ENCODE assay signal across 9 cellular contexts in the genomic region with DNA sequence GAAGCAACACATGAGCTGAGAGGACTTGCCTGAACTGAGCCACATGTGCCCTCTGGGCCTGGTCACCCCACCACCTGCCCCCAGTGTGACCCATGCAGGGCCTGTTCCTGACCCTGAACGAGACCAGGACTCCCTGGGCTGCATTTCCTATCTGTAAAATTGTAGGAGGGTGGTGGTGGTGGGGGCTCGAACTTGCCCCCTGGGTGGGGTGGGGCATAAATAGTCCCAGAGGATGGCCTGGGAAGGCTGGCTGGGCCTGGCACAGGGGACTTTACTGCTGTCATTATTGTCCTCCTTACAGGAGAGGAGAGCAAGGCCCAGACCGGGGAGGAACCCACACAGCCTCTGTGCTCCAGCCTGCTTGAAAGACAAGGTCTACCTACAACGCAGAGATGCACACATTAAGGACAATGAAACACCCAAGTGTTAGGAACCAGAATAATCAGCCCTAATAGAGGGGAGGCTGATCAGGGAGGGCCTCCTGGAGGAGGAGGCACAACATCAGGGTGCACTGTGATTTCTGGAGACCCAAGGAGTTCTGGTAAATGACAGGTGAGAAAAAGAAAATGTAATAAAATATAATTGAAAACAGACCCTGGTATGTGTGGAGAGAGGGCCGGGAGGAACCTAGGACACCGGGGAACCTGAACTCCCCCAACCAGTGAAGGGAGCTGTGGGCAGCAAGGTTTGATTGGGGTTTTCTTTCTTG. TPM values are rescaled to one million over a fixed set of nuclear protein-coding genes. Genes with fewer than 3 reads are reported as not detected.
DNase-seq lines count a peak whose midpoint lies in the region; ATAC-seq and TF ChIP-seq lines count a peak whose summit lies in the region.
"Had no signal": no experiment of that assay in that cellular context is flagged by ENCODE, and none has a peak within 500 bp of the region (broad histone marks: within the 10 kb centered on the region; RNA-seq: fewer than 3 reads in every experiment).

No MANE protein-coding gene starts in this region.

- H3K27ac Mint-ChIP-seq in Caco-2 (ENCODE audit: unreplicated experiment): no peak overlapping the region

- H3K4me1 Mint-ChIP-seq in Caco-2 (ENCODE audit: low read depth, unreplicated experiment): no peaks in the 10 kb centered on the region

- TF ChIP-seq POLR2A in prostate gland (IDR thresholded peaks at IDR 0.05): no peak

- peak overlapping the region; percentile 55 for H3K4me3 Mint-ChIP-seq in Caco-2 (ENCODE audit: unreplicated experiment)

- H3K9me3 ChIP-seq in Caco-2: no peaks in the 10 kb centered on the region
- H3K9me3 ChIP-seq in prostate gland: no peaks in the 10 kb centered on the region

- 51% methylated on average over 6 of the region's 6 CpGs for WGBS in prostate gland

- no TSS peak for BruUV-seq in Caco-2 (replicated peaks; lab: Mats Ljungman, UMichigan)

- H3K4me1 ChIP-seq in Caco-2: no peaks in the 10 kb centered on the region
- no peaks in the 10 kb centered on the region for H3K4me1 ChIP-seq in prostate gland (replicated peaks)

- POLR2A ChIA-PET in Caco-2 (lab: Charles Lee): no interaction called here

- ATAC-seq in HG02610 (IDR thresholded peaks at IDR 0.05; ENCODE audit: unreplicated experiment): no peak
- ATAC-seq in GM18519 (IDR thresholded peaks at IDR 0.05; ENCODE audit: low FRiP score, unreplicated experiment): no peak

- H3K4me3 ChIP-seq in Caco-2 (ENCODE audit: low read depth, low read length) (0 out of 2 replicates have a peak overlapping the region, but pooled peaks have one; percentile 12), fibroblast of pulmonary artery (replicated peaks; ENCODE audit: low read depth, low read length) (peak overlapping the region; percentile 21), prostate gland (peak overlapping the region; percentile 27 to 40)

- no peaks in the 10 kb centered on the region for H3K9me3 Mint-ChIP-seq in Caco-2 (ENCODE audit: unreplicated experiment)

- no peaks in the 10 kb centered on the region for H3K36me3 Mint-ChIP-seq in Caco-2 (ENCODE audit: insufficient read depth, unreplicated experiment)

- CTCF ChIA-PET in Caco-2 (lab: Charles Lee): no interaction called here

- intact Hi-C loops in Caco-2 (cut with micrococcal nuclease; ENCODE audit: unreplicated experiment) (no loop called here), prostate gland (cut with DNase I) (no loop called here)

- no peak for DNase-seq in Caco-2
- DNase-seq in fibroblast of pulmonary artery (ENCODE audit: low read depth): no peak
- DNase-seq in prostate gland (ENCODE audit: low spot score): no peak
- no peak for DNase-seq in GF-D8 (lab: John Stamatoyannopoulos, UW)
- DNase-seq in NCI-H1694 treated with DMSO at 0.1 percent for 48 hours (lab: John Stamatoyannopoulos, UW): no peak
- DNase-seq: mesendoderm had no signal

- H3K27me3 ChIP-seq in Caco-2 (replicated peaks; ENCODE audit: control insufficient read depth, insufficient read depth, low read length): no peaks in the 10 kb centered on the region
- no peaks in the 10 kb centered on the region for H3K27me3 ChIP-seq in prostate gland (replicated peaks; ENCODE audit: insufficient read depth)

- no peaks in the 10 kb centered on the region for H3K27me3 Mint-ChIP-seq in Caco-2 (ENCODE audit: insufficient read depth, unreplicated experiment)

- TF ChIP-seq CTCF in Caco-2 (IDR thresholded peaks at IDR 0.05; ENCODE audit: insufficient read depth in 1 of 2, low read depth in 1 of 2, low read length in 1 of 2, severe bottlenecking in 1 of 2, unreplicated experiment in 1 of 2) (no peak), VCaP (conservative IDR thresholded peaks at IDR 0.05) (no peak), fibroblast of pulmonary artery (IDR thresholded peaks at IDR 0.05; ENCODE audit: low read length, missing control alignments) (no peak), prostate gland (IDR thresholded peaks at IDR 0.05) (no peak)

- H3K27ac ChIP-seq in VCaP (peak overlapping the region; percentile 63; the same call in 1 of the 2 replicates), prostate gland (no peak overlapping the region)

- H3K36me3 ChIP-seq in Caco-2 (ENCODE audit: control insufficient read depth, insufficient read depth, low read length) (no peaks in the 10 kb centered on the region), prostate gland (no peaks in the 10 kb centered on the region)

RNA-seq across cellular contexts. Expression of a gene that starts 2.8 kb away (rescaled TPM):
- total RNA-seq in Caco-2 (2022): 0.73 and 3.0 TPM in 2 replicates
- 1 to 10 TPM; 1.4 to 1.8 TPM for total RNA-seq in prostate gland

RNA-seq across cellular contexts. Expression of a gene that starts 17.9 kb away (rescaled TPM):
- total RNA-seq in Caco-2 (2022) (37.2 and 41.3 TPM in 2 replicates), prostate gland (10 to 100 TPM; 41.5 to 48.9 TPM)

RNA-seq across cellular contexts. Expression of a gene that starts 37.7 kb away (rescaled TPM):
- total RNA-seq in Caco-2 (2022) (29.1 and 30.6 TPM in 2 replicates), prostate gland (10 to 100 TPM; 77.7 to 83.1 TPM)

RNA-seq across cellular contexts. Expression of a gene that starts 47.0 kb away (rescaled TPM):
- total RNA-seq in Caco-2 (2022): 76.0 and 82.7 TPM in 2 replicates
- total RNA-seq in prostate gland: 10 to 100 TPM; 41.6 to 72.0 TPM

RNA-seq across cellular contexts. Expression of a gene that starts 50.7 kb away (rescaled TPM):
- total RNA-seq in Caco-2 (2022) (0.11 TPM in 1 of 2 replicates, not detected in the other), prostate gland (1 to 10 TPM; 4.6 to 5.5 TPM)
